9 cellular contexts compared by ENCODE assay signal in genomic region chr3:125165189-125165947, GRCh38. TPM values are rescaled to one million over a fixed set of nuclear protein-coding genes. Genes with fewer than 3 reads are reported as not detected.
DNase-seq lines count a peak whose midpoint lies in the region; ATAC-seq, FAIRE-seq and TF ChIP-seq lines count a peak whose summit lies in the region.
"Had no signal": no experiment of that assay in that cellular context is flagged by ENCODE, and none has a peak within 500 bp of the region (broad histone marks: within the 10 kb centered on the region; RNA-seq: fewer than 3 reads in every experiment).

No MANE protein-coding gene starts in this region.

- H3K79me2 ChIP-seq in HepG2 (ENCODE audit: insufficient read depth, low read length): no peaks in the 10 kb centered on the region

- TF ChIP-seq CTCF in A673 (conservative IDR thresholded peaks at IDR 0.05; ENCODE audit: low read depth, low read length): peak; percentile 48
- TF ChIP-seq CTCF in HL-60 (IDR thresholded peaks at IDR 0.05; ENCODE audit: insufficient read depth, low read length): peak; percentile 9
- peak; percentile 16 for TF ChIP-seq CTCF in MCF 10A (IDR thresholded peaks at IDR 0.05; ENCODE audit: unreplicated experiment)
- peak; percentile 77 for TF ChIP-seq CTCF in HepG2 (CRISPR knock-in tag; IDR thresholded peaks at IDR 0.05)

- H3K9me3 ChIP-seq in A673 (ENCODE audit: low read depth, low read length, poor library complexity, severe bottlenecking) (no peaks in the 10 kb centered on the region), HepG2 (ENCODE audit: low read length) (no peaks in the 10 kb centered on the region)

- H3K27me3 Mint-ChIP-seq in MCF 10A (ENCODE audit: insufficient read depth, unreplicated experiment): no peaks in the 10 kb centered on the region

- in situ Hi-C loops in HepG2 (cut with HindIII; ENCODE audit: extremely low pct_ligation_motif_present, low pct_unique_long_range_greater_than_20kb): loop anchor here (5.0 to 25.0 kb wide), 3 partner anchors 171 to 403 kb away; no protein-coding TSS in a partner anchor

- H3K36me3 Mint-ChIP-seq in MCF 10A (ENCODE audit: insufficient read depth, unreplicated experiment): peaks cover 5% of the 10 kb centered on the region

- no peak overlapping the region for H3K4me3 ChIP-seq in A673 (ENCODE audit: low read depth, low read length, poor library complexity, severe bottlenecking)
- no peak overlapping the region for H3K4me3 ChIP-seq in HL-60 (replicated peaks; ENCODE audit: insufficient read depth, low read length)
- H3K4me3 ChIP-seq in HepG2 (replicated peaks in 1 of 3; ENCODE audit: insufficient read depth in 1 of 3, low read depth in 2 of 3, low read length in 3 of 3): no peak overlapping the region

- H4K20me1 ChIP-seq in HepG2 (ENCODE audit: insufficient read depth, low read length): no peaks in the 10 kb centered on the region

- ATAC-seq in HepG2 (peak; percentile 94), HG02678 (IDR thresholded peaks at IDR 0.05; ENCODE audit: unreplicated experiment) (no peak), HG02970 (IDR thresholded peaks at IDR 0.05; ENCODE audit: low FRiP score, unreplicated experiment) (no peak)

- H3K27me3 ChIP-seq in A673 (replicated peaks; ENCODE audit: insufficient read depth, low read depth, low read length, poor library complexity) (no peaks in the 10 kb centered on the region), HL-60 (ENCODE audit: insufficient read depth, poor library complexity, severe bottlenecking) (no peaks in the 10 kb centered on the region), HepG2 (ENCODE audit: control insufficient read depth in 1 of 2, insufficient read depth in 2 of 2, low read length in 2 of 2) (peaks cover 0 to 13% of the 10 kb centered on the region in 2 experiments; a peak in 2 of 5 replicates)

- intact Hi-C loops in A673 (cut with micrococcal nuclease; ENCODE audit: unreplicated experiment): no loop called here
- intact Hi-C loops in MCF 10A (cut with micrococcal nuclease): no loop called here
- intact Hi-C loops in HepG2 (cut with micrococcal nuclease; ENCODE audit: unreplicated experiment): loop anchor here (1.0 to 2.0 kb wide), 2 partner anchors 170 to 237 kb away; no protein-coding TSS in a partner anchor

- peak overlapping the region; percentile 10; the same call in 1 of the 2 replicates for H3K4me2 ChIP-seq in HepG2 (ENCODE audit: low read depth, low read length)

- H2AFZ ChIP-seq in HepG2 (ENCODE audit: low read length): no peak overlapping the region

- FAIRE-seq in HepG2 (lab: Jason Lieb, UNC): peak; percentile 12

- H3K9me3 Mint-ChIP-seq in MCF 10A (ENCODE audit: unreplicated experiment): no peaks in the 10 kb centered on the region

- H3K36me3 ChIP-seq in A673 (ENCODE audit: insufficient read depth, low read length, poor library complexity, severe bottlenecking) (no peaks in the 10 kb centered on the region), HepG2 (replicated peaks in 1 of 2; ENCODE audit: control insufficient read depth in 1 of 2, insufficient read depth in 2 of 2, low read length in 2 of 2) (no peaks in the 10 kb centered on the region)

- DNase-seq in A673 (ENCODE audit: low spot score): peak; percentile 22
- DNase-seq in HL-60 (ENCODE audit: low read depth in 1 of 2, low spot score in 1 of 2): no peak
- DNase-seq in MCF 10A (ENCODE audit: unreplicated experiment): no peak
- DNase-seq in HepG2 (ENCODE audit: low spot score): peak; percentile 34
- DNase-seq in NCI-H774 (lab: John Stamatoyannopoulos, UW): no peak
- DNase-seq in NCI-H510A treated with DMSO at 0.1 percent for 48 hours (lab: John Stamatoyannopoulos, UW): no peak
- DNase-seq: NK-92 treated with Interleukin-12 subunit alpha and Interleukin-12 subunit beta, amount 100 ng/mL, for 24 hours had no signal

- TF ChIP-seq EP300 in HepG2 (IDR thresholded peaks at IDR 0.05; ENCODE audit: low read depth in 2 of 2, low read length in 2 of 2) (no peak), HepG2 (CRISPR knock-in tag; IDR thresholded peaks at IDR 0.05; ENCODE audit: borderline replicate concordance) (no peak)

- no peak overlapping the region for H3K9ac ChIP-seq in HepG2 (ENCODE audit: insufficient read depth, low read depth, low read length)

- H3K27ac ChIP-seq in A673 (ENCODE audit: low read depth, low read length, poor library complexity, severe bottlenecking) (no peak overlapping the region), HL-60 (replicated peaks) (no peak overlapping the region), HepG2 (ENCODE audit: extremely low read length, insufficient read depth, low read length) (no peak overlapping the region)

- POLR2A ChIA-PET in A673 (lab: Charles Lee; ENCODE audit: low non-redundant PET): no interaction called here
- POLR2A ChIA-PET in MCF 10A (lab: Yijun Ruan, JAX): no interaction called here
- POLR2A ChIA-PET in HepG2 (lab: Yijun Ruan, JAX): no interaction called here

- H3K4me3 Mint-ChIP-seq in MCF 10A (ENCODE audit: unreplicated experiment): no peak overlapping the region

- H3K4me1 Mint-ChIP-seq in MCF 10A (ENCODE audit: insufficient read depth, unreplicated experiment): peaks cover 6% of the 10 kb centered on the region

- H3K27ac Mint-ChIP-seq in MCF 10A (ENCODE audit: low read depth, unreplicated experiment): no peak overlapping the region

- 3% methylated on average over 8 of the region's 17 CpGs for WGBS in HepG2 (ENCODE audit: low lambda C conversion rate)

- no peaks in the 10 kb centered on the region for H3K4me1 ChIP-seq in A673 (ENCODE audit: insufficient read depth, low read length, poor library complexity, severe bottlenecking)
- H3K4me1 ChIP-seq in HepG2 (ENCODE audit: insufficient read depth, low read length): no peaks in the 10 kb centered on the region

- CTCF ChIA-PET in A673 (lab: Charles Lee): no interaction called here
- CTCF ChIA-PET in MCF 10A (lab: Yijun Ruan, JAX): interaction anchor here (0.6 to 1.1 kb wide), 4 partner anchors 36 to 233 kb away, joined by 3 to 4 read pairs (median 3); no protein-coding TSS in a partner anchor
- CTCF ChIA-PET in HepG2 (lab: Yijun Ruan, JAX; ENCODE audit: low intra/inter-chr PET ratio, low total read pairs): interaction anchor here (1.2 to 2.6 kb wide), 3 partner anchors 14 to 237 kb away, joined by 3 to 9 read pairs (median 4); no protein-coding TSS in a partner anchor

- BruUV-seq in A673 (replicated peaks; lab: Mats Ljungman, UMichigan): no TSS peak
- BruUV-seq in MCF 10A (replicated peaks; lab: Mats Ljungman, UMichigan): no TSS peak
- no TSS peak for BruUV-seq in HepG2 (replicated peaks; lab: Mats Ljungman, UMichigan)

- TF ChIP-seq RAD21 in HepG2 (CRISPR knock-in tag; IDR thresholded peaks at IDR 0.05): peak; percentile 64; the same call in 1 of the 2 replicates

- TF ChIP-seq POLR2A in HepG2 (IDR thresholded peaks at IDR 0.05; ENCODE audit: insufficient read depth in 1 of 2, low read depth in 2 of 2, low read length in 2 of 2): no peak

TF ChIP-seq in HepG2, 621 proteins besides CTCF, POLR2A, EP300 and RAD21 (continues in another document):
- TF ChIP-seq XRCC5 (optimal IDR thresholded peaks at IDR 0.05; ENCODE audit: low read length): peak; percentile 41
- peak; percentile 58 for TF ChIP-seq SMC3 (IDR thresholded peaks at IDR 0.05; ENCODE audit: low read length)

RNA-seq across cellular contexts. Expression of gene SLC12A8, which starts 47.2 kb away (rescaled TPM):
- total RNA-seq in A673 (2021): 3.6 and 7.1 TPM in 2 replicates
- total RNA-seq in MCF 10A (2022): 8.5 and 13.0 TPM in 2 replicates
- 0.13 and 0.71 TPM in 2 replicates for total RNA-seq in HepG2 (2016; rRNA removed; fragmentation: Illumina TruSeq; extraction: Trizol)
- total RNA-seq in HepG2 (2016; cell fraction: cytosol; rRNA removed; fragmentation: Illumina TruSeq; extraction: Trizol; ENCODE audit: low read depth): 0.18 and 0.40 TPM in 2 replicates
- total RNA-seq in HepG2 (2016; cell fraction: insoluble cytoplasmic fraction; rRNA removed; fragmentation: Illumina TruSeq; extraction: Trizol): 0.33 and 0.52 TPM in 2 replicates
- 0.10 and 0.34 TPM in 2 replicates for total RNA-seq in HepG2 (2016; cell fraction: membrane; rRNA removed; fragmentation: Illumina TruSeq; extraction: Trizol)
- total RNA-seq in HepG2 (2016; cell fraction: nucleus; rRNA removed; fragmentation: Illumina TruSeq; extraction: Trizol): 0.56 and 0.65 TPM in 2 replicates
- polyA plus RNA-seq in HepG2 (2011; rRNA removed): 0.44 and 0.55 TPM in 2 replicates
- 0.16 and 0.17 TPM in 2 replicates for polyA plus RNA-seq in HepG2 (2011; cell fraction: cytosol; rRNA removed)
- 0.14 and 0.79 TPM in 2 replicates for polyA plus RNA-seq in HepG2 (2011; cell fraction: nucleus; rRNA removed)
- 0.24 TPM in 1 of 2 replicates, not detected in the other for polyA plus RNA-seq in HepG2 (2012)
- 0.03 TPM in 1 of 2 replicates, not detected in the other for polyA plus RNA-seq in HepG2 (2016; cell fraction: cytosol; fragmentation: Illumina TruSeq; extraction: Trizol; ENCODE audit: low read depth)
- polyA plus RNA-seq in HepG2 (2016; cell fraction: insoluble cytoplasmic fraction; fragmentation: Illumina TruSeq; extraction: Trizol; ENCODE audit: low read depth): 0.13 TPM in 1 of 2 replicates, not detected in the other
- polyA plus RNA-seq in HepG2 (2016; cell fraction: membrane; fragmentation: Illumina TruSeq; extraction: Trizol; ENCODE audit: low read depth): 0.14 TPM in 1 of 2 replicates, not detected in the other
- 0.73 and 1.4 TPM in 2 replicates for polyA plus RNA-seq in HepG2 (2016; cell fraction: nucleus; fragmentation: Illumina TruSeq; extraction: Trizol; ENCODE audit: insufficient read depth, low read depth)
- polyA minus RNA-seq in HepG2 (2011; rRNA and poly(A)+ RNA removed; ENCODE audit: low replicate concordance): 1.2 and 6.6 TPM in 2 replicates
- not detected in 2 replicates for polyA minus RNA-seq in HepG2 (2011; cell fraction: cytosol; rRNA and poly(A)+ RNA removed)
- polyA minus RNA-seq in HepG2 (2011; cell fraction: nucleus; rRNA and poly(A)+ RNA removed): 0.62 and 0.90 TPM in 2 replicates

Comparison
In these comparisons a context has a peak if more than half of its experiments do, and no peak if none do; other contexts are left out.
1. DNase-seq: peak in A673 (single experiment) and HepG2 (single experiment); none in HL-60 (0 of 2), MCF 10A (single experiment), NCI-H774 (single experiment) and NCI-H510A treated with DMSO at 0.1 percent for 48 hours (single experiment).
2. CTCF ChIP-seq: peak in every context shown above with its lines; median percentile 77 in HepG2; 48 in A673; 16 in MCF 10A; 9 in HL-60.